ENCODE assay signal across 1 cellular context in the genomic region with DNA sequence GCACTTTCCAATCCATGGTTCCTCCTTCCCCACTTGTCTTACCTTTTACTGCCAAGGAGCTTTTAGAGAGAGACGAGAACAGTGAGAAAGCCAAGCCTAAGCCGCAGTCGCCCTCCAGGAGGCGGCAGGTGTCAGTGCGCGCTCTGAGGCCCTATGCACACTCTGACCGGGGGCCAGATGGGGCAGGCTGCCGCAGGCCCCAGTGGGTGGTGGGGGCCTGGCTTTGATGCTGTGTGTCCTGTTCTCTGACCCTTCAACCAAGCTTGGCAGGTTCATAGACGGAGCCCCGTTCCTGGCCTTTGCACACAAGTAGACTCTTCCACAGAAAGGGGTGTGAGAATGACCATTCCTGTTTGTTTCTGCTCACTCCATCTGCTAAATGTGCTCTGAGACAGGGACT.
TF ChIP-seq lines count a peak whose summit lies in the region.

No MANE protein-coding gene starts in this region.

TF ChIP-seq in WTC11, 78 proteins besides CTCF, POLR2A, EP300 and RAD21 (continued from another document):
- no peak for TF ChIP-seq JAZF1 (CRISPR knock-in tag; IDR thresholded peaks at IDR 0.05)
- no peak for TF ChIP-seq PRDM15 (CRISPR knock-in tag; IDR thresholded peaks at IDR 0.05)
- TF ChIP-seq TEAD4 (CRISPR knock-in tag; IDR thresholded peaks at IDR 0.05): no peak
- TF ChIP-seq, protein P1, sequence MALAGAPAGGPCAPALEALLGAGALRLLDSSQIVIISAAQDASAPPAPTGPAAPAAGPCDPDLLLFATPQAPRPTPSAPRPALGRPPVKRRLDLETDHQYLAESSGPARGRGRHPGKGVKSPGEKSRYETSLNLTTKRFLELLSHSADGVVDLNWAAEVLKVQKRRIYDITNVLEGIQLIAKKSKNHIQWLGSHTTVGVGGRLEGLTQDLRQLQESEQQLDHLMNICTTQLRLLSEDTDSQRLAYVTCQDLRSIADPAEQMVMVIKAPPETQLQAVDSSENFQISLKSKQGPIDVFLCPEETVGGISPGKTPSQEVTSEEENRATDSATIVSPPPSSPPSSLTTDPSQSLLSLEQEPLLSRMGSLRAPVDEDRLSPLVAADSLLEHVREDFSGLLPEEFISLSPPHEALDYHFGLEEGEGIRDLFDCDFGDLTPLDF (CRISPR knock-in tag; IDR thresholded peaks at IDR 0.05): no peak
- no peak for TF ChIP-seq ZNF317 (CRISPR knock-in tag; IDR thresholded peaks at IDR 0.05; ENCODE audit: borderline replicate concordance, low read depth)
